Comparison of ENCODE assay signal across 21 cellular contexts in the genomic region with DNA sequence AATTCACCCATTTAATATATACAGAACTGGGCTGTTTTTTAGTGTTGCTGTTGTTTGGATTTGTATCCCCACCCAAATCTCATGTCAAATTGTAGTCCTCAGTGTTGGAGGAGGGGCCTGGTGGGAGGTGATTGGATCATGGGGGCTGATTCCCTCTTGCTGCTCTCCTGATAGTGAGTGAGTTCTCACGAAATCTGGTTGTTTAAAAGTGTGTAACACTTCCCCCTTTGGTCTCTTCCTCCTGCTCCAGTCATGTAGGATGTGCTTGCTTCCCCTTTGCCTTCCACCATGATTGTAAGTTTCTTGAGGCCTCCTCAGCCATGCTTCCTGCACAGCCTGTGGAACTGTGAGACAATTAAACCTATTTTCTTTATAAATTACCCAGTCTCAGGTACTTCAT.
"Had no signal": no experiment of that assay in that cellular context is flagged by ENCODE, and none has a peak within 500 bp of the region (broad histone marks: within the 10 kb centered on the region; RNA-seq: fewer than 3 reads in every experiment).

No MANE protein-coding gene starts in this region.

- DNase-seq: cortex of kidney; effector memory CD8-positive, alpha-beta T cell; foreskin fibroblast; gastrocnemius medialis; head of caudate nucleus; kidney; mesenchymal stem cell; mucosa of descending colon; naive B cell; psoas muscle; right cardiac atrium; sigmoid colon; stimulated activated CD4-positive, alpha-beta T cell treated with anti-CD3 and anti-CD28 coated beads, Interleukin-2, amount 100 ng/mL, for 24 hours; stimulated activated CD4-positive, alpha-beta T cell treated with anti-CD3 and anti-CD28 coated beads, Interleukin-4, amount 100 ng/mL, for 24 hours; stimulated activated naive CD4-positive, alpha-beta T cell treated with Interleukin-2 at 50 U/mL for 16 hours; stomach; thyroid gland had no signal

- ATAC-seq: effector memory CD8-positive, alpha-beta T cell; gastrocnemius medialis; left lobe of liver; mucosa of descending colon; natural killer cell treated with Interleukin-12 subunit alpha and Interleukin-12 subunit beta and Interleukin-15 and Interleukin-18, amount 100 ng/mL, for 72 hours; psoas muscle; right cardiac atrium; stimulated activated effector memory CD8-positive, alpha-beta T cell treated with anti-CD3 and anti-CD28 coated beads, Interleukin-12 subunit alpha, Interleukin-12 subunit beta, amount 100 ng/mL, for 72 hours had no signal

- H3K27me3 ChIP-seq: gastrocnemius medialis, sigmoid colon, stomach, thyroid gland had no signal

- H3K4me1 ChIP-seq: gastrocnemius medialis, psoas muscle, sigmoid colon, stomach, thyroid gland had no signal

- H3K4me3 ChIP-seq: gastrocnemius medialis, lung, mucosa of descending colon, psoas muscle, sigmoid colon, stomach, thyroid gland had no signal

- H3K27ac ChIP-seq: gastrocnemius medialis, psoas muscle, sigmoid colon, stomach, thyroid gland had no signal

- H3K36me3 ChIP-seq: gastrocnemius medialis, sigmoid colon, stomach, thyroid gland had no signal

- H3K9me3 ChIP-seq: gastrocnemius medialis, mucosa of descending colon, psoas muscle, sigmoid colon, stomach, thyroid gland had no signal

- FAIRE-seq: kidney had no signal
